In genomic region chr16:70746040-70746707, GRCh38 we compare ENCODE assay signal across 8 cellular contexts. TPM values are rescaled to one million over a fixed set of nuclear protein-coding genes. Genes with fewer than 3 reads are reported as not detected.
DNase-seq lines count a peak whose midpoint lies in the region; ATAC-seq and TF ChIP-seq lines count a peak whose summit lies in the region.

No MANE protein-coding gene starts in this region.

- peaks cover 2% of the 10 kb centered on the region for H3K9me3 Mint-ChIP-seq in neural crest cell

- DNase-seq in GOT3 (lab: John Stamatoyannopoulos, UW) (peak; percentile 64), RKO (ENCODE audit: low spot score) (peak; percentile 64), dorsolateral prefrontal cortex (peak in 9 of 10 donors; percentile 36 to 83 (median 72)), neural crest cell (ENCODE audit: low read depth, low spot score) (no peak), GM10266 (ENCODE audit: extremely low spot score) (no peak)

- peaks cover 34% of the 10 kb centered on the region for H3K4me1 Mint-ChIP-seq in neural crest cell

- no peak overlapping the region for H3K4me3 ChIP-seq in dorsolateral prefrontal cortex

- intact Hi-C loops in dorsolateral prefrontal cortex (cut with DNase I) = no loop called here

- no peak overlapping the region for H3K4me3 Mint-ChIP-seq in neural crest cell

- peak overlapping the region; percentile 27 for H3K27ac Mint-ChIP-seq in neural crest cell (ENCODE audit: unreplicated experiment)

- TF ChIP-seq CTCF in dorsolateral prefrontal cortex (IDR thresholded peaks at IDR 0.05 in 54 of 56, conservative IDR thresholded peaks at IDR 0.05 in 2 of 56; ENCODE audit: low read depth in 1 of 56, partially characterized antibody in 56 of 56) = no peak
- TF ChIP-seq CTCF in neural crest cell (conservative IDR thresholded peaks at IDR 0.05) = no peak
- TF ChIP-seq CTCF in GM10266 (IDR thresholded peaks at IDR 0.05; ENCODE audit: control insufficient read depth, insufficient read depth, low read depth, missing control alignments) = no peak

- peaks cover 17% of the 10 kb centered on the region for H3K36me3 Mint-ChIP-seq in neural crest cell (ENCODE audit: low read depth)

- no peaks in the 10 kb centered on the region for H3K27me3 Mint-ChIP-seq in neural crest cell (ENCODE audit: low read depth)

- H3K27ac ChIP-seq in dorsolateral prefrontal cortex = peak overlapping the region in 43 of 59 donors; percentile 9 to 92 (median 63)

- ATAC-seq in HG03520 (IDR thresholded peaks at IDR 0.05; ENCODE audit: unreplicated experiment) (no peak), HG03095 (IDR thresholded peaks at IDR 0.05; ENCODE audit: unreplicated experiment) (no peak), GM21529 (IDR thresholded peaks at IDR 0.05; ENCODE audit: unreplicated experiment) (no peak)

- H3K27me3 ChIP-seq in dorsolateral prefrontal cortex = no peaks in the 10 kb centered on the region

RNA-seq across cellular contexts. Expression of gene VAC14, which starts 54.8 kb away (rescaled TPM):
- total RNA-seq in dorsolateral prefrontal cortex = 10 to 100 TPM; 26.2 to 47.6 (median 36.9) TPM
- total RNA-seq in neural crest cell = 45.4 and 46.7 TPM in 2 replicates

Comparison
In these comparisons a context has a peak if more than half of its experiments do, and no peak if none do; other contexts are left out.
1. DNase-seq: peak in GOT3 (single experiment), RKO (single experiment) and dorsolateral prefrontal cortex (9 of 10); none in neural crest cell (single experiment) and GM10266 (single experiment).